ENCODE assay signal across 1 cellular context in the genomic region with DNA sequence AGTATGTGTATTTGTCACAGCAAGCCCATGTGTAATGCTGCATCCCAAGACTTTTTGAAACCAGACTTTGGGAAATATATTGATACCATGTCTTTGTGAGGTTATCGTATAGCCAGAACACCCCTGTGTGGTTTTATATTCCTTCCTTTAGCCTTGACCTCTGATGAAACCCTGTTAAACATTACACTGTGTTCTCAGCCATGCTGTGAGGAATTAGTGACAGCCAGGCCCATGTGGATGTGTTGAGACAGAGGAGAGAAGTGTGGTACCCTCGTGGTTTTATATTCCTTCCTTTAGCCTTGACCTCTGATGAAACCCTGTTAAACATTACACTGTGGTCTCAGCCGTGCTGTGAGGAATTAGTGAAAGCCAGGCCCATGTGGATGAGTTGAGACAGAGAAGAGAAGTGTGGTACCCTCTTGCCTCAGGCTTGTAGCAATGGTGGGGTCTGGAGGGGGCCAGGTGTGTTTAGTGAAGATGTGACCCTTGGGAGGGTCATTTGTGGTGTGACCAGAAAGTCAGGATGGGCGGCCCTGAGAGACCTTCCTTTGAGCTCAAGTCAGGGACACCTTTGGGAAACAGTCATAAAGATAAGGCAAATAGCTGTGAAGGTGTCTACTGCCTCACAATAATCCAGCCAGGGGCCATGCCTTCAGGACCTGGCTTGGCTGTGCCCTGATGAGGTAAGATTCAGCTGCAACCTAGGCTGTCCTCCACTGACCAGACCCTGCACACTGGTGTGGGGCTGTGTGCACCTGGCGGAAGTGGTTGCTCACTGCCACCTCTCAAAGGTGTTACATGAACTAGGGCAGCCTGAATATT.
TF ChIP-seq lines count a peak whose summit lies in the region.

No MANE protein-coding gene starts in this region.

TF ChIP-seq in GM12878, 131 proteins besides CTCF, POLR2A, EP300 and RAD21 (continued from another document):
- TF ChIP-seq, protein P1, sequence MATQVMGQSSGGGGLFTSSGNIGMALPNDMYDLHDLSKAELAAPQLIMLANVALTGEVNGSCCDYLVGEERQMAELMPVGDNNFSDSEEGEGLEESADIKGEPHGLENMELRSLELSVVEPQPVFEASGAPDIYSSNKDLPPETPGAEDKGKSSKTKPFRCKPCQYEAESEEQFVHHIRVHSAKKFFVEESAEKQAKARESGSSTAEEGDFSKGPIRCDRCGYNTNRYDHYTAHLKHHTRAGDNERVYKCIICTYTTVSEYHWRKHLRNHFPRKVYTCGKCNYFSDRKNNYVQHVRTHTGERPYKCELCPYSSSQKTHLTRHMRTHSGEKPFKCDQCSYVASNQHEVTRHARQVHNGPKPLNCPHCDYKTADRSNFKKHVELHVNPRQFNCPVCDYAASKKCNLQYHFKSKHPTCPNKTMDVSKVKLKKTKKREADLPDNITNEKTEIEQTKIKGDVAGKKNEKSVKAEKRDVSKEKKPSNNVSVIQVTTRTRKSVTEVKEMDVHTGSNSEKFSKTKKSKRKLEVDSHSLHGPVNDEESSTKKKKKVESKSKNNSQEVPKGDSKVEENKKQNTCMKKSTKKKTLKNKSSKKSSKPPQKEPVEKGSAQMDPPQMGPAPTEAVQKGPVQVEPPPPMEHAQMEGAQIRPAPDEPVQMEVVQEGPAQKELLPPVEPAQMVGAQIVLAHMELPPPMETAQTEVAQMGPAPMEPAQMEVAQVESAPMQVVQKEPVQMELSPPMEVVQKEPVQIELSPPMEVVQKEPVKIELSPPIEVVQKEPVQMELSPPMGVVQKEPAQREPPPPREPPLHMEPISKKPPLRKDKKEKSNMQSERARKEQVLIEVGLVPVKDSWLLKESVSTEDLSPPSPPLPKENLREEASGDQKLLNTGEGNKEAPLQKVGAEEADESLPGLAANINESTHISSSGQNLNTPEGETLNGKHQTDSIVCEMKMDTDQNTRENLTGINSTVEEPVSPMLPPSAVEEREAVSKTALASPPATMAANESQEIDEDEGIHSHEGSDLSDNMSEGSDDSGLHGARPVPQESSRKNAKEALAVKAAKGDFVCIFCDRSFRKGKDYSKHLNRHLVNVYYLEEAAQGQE (IDR thresholded peaks at IDR 0.05; ENCODE audit: low read depth, low read length): no peak
- TF ChIP-seq MYB (IDR thresholded peaks at IDR 0.05; ENCODE audit: borderline replicate concordance, low read depth, low read length): no peak
- TF ChIP-seq NFYA (IDR thresholded peaks at IDR 0.05; ENCODE audit: borderline replicate concordance, low read depth, low read length): no peak
- TF ChIP-seq IKZF1 (conservative IDR thresholded peaks at IDR 0.05): peak; percentile 22
- TF ChIP-seq TCF12 (IDR thresholded peaks at IDR 0.05; ENCODE audit: low read depth, low read length): 0 out of 2 replicates have a peak, but pooled peaks have one; percentile 52
- no peak for TF ChIP-seq YY1 (IDR thresholded peaks at IDR 0.05; ENCODE audit: low read depth, low read length)
- no peak for TF ChIP-seq TARDBP (IDR thresholded peaks at IDR 0.05; ENCODE audit: borderline replicate concordance)
- TF ChIP-seq SIX5 (IDR thresholded peaks at IDR 0.05; ENCODE audit: low read depth, low read length, severe bottlenecking): no peak
- TF ChIP-seq, protein P2, sequence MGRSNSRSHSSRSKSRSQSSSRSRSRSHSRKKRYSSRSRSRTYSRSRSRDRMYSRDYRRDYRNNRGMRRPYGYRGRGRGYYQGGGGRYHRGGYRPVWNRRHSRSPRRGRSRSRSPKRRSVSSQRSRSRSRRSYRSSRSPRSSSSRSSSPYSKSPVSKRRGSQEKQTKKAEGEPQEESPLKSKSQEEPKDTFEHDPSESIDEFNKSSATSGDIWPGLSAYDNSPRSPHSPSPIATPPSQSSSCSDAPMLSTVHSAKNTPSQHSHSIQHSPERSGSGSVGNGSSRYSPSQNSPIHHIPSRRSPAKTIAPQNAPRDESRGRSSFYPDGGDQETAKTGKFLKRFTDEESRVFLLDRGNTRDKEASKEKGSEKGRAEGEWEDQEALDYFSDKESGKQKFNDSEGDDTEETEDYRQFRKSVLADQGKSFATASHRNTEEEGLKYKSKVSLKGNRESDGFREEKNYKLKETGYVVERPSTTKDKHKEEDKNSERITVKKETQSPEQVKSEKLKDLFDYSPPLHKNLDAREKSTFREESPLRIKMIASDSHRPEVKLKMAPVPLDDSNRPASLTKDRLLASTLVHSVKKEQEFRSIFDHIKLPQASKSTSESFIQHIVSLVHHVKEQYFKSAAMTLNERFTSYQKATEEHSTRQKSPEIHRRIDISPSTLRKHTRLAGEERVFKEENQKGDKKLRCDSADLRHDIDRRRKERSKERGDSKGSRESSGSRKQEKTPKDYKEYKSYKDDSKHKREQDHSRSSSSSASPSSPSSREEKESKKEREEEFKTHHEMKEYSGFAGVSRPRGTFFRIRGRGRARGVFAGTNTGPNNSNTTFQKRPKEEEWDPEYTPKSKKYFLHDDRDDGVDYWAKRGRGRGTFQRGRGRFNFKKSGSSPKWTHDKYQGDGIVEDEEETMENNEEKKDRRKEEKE (IDR thresholded peaks at IDR 0.05): no peak
- TF ChIP-seq ZBED1 (IDR thresholded peaks at IDR 0.05; ENCODE audit: borderline replicate concordance): no peak
- peak; percentile 68 for TF ChIP-seq NR2F1 (conservative IDR thresholded peaks at IDR 0.05)
- no peak for TF ChIP-seq FOXK2 (IDR thresholded peaks at IDR 0.05)
- TF ChIP-seq RUNX3 (IDR thresholded peaks at IDR 0.05; ENCODE audit: low read length): peak; percentile 51
- TF ChIP-seq TCF3 (IDR thresholded peaks at IDR 0.05; ENCODE audit: borderline replicate concordance, insufficient read depth, low read depth, low read length): 0 out of 2 replicates have a peak, but pooled peaks have one; percentile 32
- TF ChIP-seq, protein P3, sequence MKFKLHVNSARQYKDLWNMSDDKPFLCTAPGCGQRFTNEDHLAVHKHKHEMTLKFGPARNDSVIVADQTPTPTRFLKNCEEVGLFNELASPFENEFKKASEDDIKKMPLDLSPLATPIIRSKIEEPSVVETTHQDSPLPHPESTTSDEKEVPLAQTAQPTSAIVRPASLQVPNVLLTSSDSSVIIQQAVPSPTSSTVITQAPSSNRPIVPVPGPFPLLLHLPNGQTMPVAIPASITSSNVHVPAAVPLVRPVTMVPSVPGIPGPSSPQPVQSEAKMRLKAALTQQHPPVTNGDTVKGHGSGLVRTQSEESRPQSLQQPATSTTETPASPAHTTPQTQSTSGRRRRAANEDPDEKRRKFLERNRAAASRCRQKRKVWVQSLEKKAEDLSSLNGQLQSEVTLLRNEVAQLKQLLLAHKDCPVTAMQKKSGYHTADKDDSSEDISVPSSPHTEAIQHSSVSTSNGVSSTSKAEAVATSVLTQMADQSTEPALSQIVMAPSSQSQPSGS (IDR thresholded peaks at IDR 0.05; ENCODE audit: low read length): no peak
- TF ChIP-seq SP1 (IDR thresholded peaks at IDR 0.05; ENCODE audit: low read depth, low read length): no peak
